ENCODE assay signal across 8 cellular contexts in the genomic region with DNA sequence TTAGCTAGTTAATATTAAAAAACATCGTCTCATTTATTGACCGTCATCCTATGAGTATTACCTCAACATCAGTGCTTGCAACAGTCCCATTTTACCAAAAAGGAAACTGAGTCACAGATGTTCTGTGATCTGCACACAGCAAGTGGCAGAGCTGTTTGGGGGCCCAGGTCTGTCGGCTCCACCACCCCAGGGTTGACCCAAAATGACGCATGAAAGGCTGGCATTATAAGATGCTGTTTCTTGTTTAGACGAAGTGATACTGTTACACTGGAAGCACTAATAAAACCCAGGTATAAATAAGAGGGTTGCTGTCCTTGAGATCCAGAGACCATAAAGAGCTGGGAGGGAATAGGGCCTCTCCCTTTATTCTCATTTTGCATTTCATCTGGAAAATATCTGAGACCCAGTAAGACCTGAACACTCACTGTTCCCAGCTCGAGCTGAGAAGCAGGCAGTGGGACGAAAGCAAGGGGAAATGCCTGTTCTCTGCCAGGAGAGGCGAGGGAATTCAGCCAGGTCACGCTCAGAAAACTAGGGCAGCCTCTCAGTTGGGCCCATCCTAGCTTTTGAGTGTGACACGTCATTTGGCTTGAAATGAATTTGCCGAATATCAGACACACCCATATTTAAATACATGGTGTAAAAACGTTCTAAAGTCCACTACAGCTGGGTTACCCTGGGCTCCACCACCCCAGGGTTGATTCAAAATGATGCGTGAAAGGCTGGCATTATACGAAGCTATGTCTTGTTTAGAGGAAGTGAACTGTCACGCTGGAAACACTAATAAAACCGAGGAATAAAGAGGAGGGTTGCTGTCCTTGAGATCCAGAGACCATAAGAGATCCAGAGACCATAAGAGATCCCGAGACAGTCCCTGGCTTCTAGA. TPM values are rescaled to one million over a fixed set of nuclear protein-coding genes. Genes with fewer than 3 reads are reported as not detected.
DNase-seq lines count a peak whose midpoint lies in the region; ATAC-seq and TF ChIP-seq lines count a peak whose summit lies in the region.

No MANE protein-coding gene starts in this region.

- H3K4me3 Mint-ChIP-seq in T-helper 2 cell treated with Interferon-gamma antibody and Interleukin-4, amounts not matched to agents 5 μg/mL and 100 μg/mL, for 36 hours = peak overlapping the region; percentile 58
- H3K4me3 Mint-ChIP-seq in activated T-helper 1 cell treated with anti-CD3 and anti-CD28 coated beads, Interleukin-12 subunit alpha, Interleukin-12 subunit beta, Interleukin-2, Interleukin-4 antibody, amounts not matched to agents 30 ng/mL and 10 ng/mL and 1 ng/mL, durations not matched to agents 14 hours and 24 hours and 36 hours = peak overlapping the region; percentile 56
- peak overlapping the region; percentile 98 for H3K4me3 Mint-ChIP-seq in stimulated activated effector memory CD8-positive, alpha-beta T cell treated with anti-CD3 and anti-CD28 coated beads, Interleukin-12 subunit alpha, Interleukin-12 subunit beta, amount 100 ng/mL, for 72 hours

- no peak for TF ChIP-seq CTCF in hepatocyte (IDR thresholded peaks at IDR 0.05; ENCODE audit: poor library complexity)
- no peak for TF ChIP-seq CTCF in GM10266 (IDR thresholded peaks at IDR 0.05; ENCODE audit: control insufficient read depth, insufficient read depth, low read depth, missing control alignments)

- ATAC-seq in stimulated activated effector memory CD8-positive, alpha-beta T cell treated with anti-CD3 and anti-CD28 coated beads, Interleukin-12 subunit alpha, Interleukin-12 subunit beta, amount 100 ng/mL, for 72 hours = no peak

- H3K36me3 Mint-ChIP-seq in T-helper 2 cell treated with Interferon-gamma antibody and Interleukin-4, amounts not matched to agents 5 μg/mL and 100 μg/mL, for 36 hours (ENCODE audit: low read depth) = peaks cover 28% of the 10 kb centered on the region
- peaks cover 28% of the 10 kb centered on the region for H3K36me3 Mint-ChIP-seq in activated T-helper 1 cell treated with anti-CD3 and anti-CD28 coated beads, Interleukin-12 subunit alpha, Interleukin-12 subunit beta, Interleukin-2, Interleukin-4 antibody, amounts not matched to agents 30 ng/mL and 10 ng/mL and 1 ng/mL, durations not matched to agents 14 hours and 24 hours and 36 hours (ENCODE audit: low read depth)
- peaks cover 55% of the 10 kb centered on the region for H3K36me3 Mint-ChIP-seq in stimulated activated effector memory CD8-positive, alpha-beta T cell treated with anti-CD3 and anti-CD28 coated beads, Interleukin-12 subunit alpha, Interleukin-12 subunit beta, amount 100 ng/mL, for 72 hours

- H3K27ac Mint-ChIP-seq in T-helper 2 cell treated with Interferon-gamma antibody and Interleukin-4, amounts not matched to agents 5 μg/mL and 100 μg/mL, for 36 hours = peak overlapping the region; percentile 34
- peak overlapping the region; percentile 52 for H3K27ac Mint-ChIP-seq in activated T-helper 1 cell treated with anti-CD3 and anti-CD28 coated beads, Interleukin-12 subunit alpha, Interleukin-12 subunit beta, Interleukin-2, Interleukin-4 antibody, amounts not matched to agents 30 ng/mL and 10 ng/mL and 1 ng/mL, durations not matched to agents 14 hours and 24 hours and 36 hours
- H3K27ac Mint-ChIP-seq in stimulated activated effector memory CD8-positive, alpha-beta T cell treated with anti-CD3 and anti-CD28 coated beads, Interleukin-12 subunit alpha, Interleukin-12 subunit beta, amount 100 ng/mL, for 72 hours = peak overlapping the region; percentile 61

- peak overlapping the region; percentile 87 for H3K27ac ChIP-seq in hepatocyte

- H3K4me2 ChIP-seq in hepatocyte = peak overlapping the region; percentile 93

- DNase-seq in T-helper 2 cell treated with Interferon-gamma antibody and Interleukin-4, amounts not matched to agents 5 μg/mL and 100 μg/mL, for 36 hours (ENCODE audit: low spot score) = no peak
- DNase-seq in T-helper 2 cell (no peak), hepatocyte (ENCODE audit: low spot score) (no peak), NCI-H2196 treated with DMSO at 0.1 percent for 48 hours (lab: John Stamatoyannopoulos, UW; ENCODE audit: unreplicated experiment) (no peak), NCI-H1092 treated with DMSO at 0.1 percent for 48 hours (lab: John Stamatoyannopoulos, UW) (no peak), GM10266 (ENCODE audit: extremely low spot score) (no peak)
- DNase-seq in activated T-helper 1 cell treated with anti-CD3 and anti-CD28 coated beads, Interleukin-12 subunit alpha, Interleukin-12 subunit beta, Interleukin-2, Interleukin-4 antibody, amounts not matched to agents 30 ng/mL and 10 ng/mL and 1 ng/mL, durations not matched to agents 14 hours and 24 hours and 36 hours (ENCODE audit: low spot score) = no peak
- DNase-seq in stimulated activated effector memory CD8-positive, alpha-beta T cell treated with anti-CD3 and anti-CD28 coated beads, Interleukin-12 subunit alpha, Interleukin-12 subunit beta, amount 100 ng/mL, for 72 hours (ENCODE audit: low spot score in 2 of 2) = no peak

- H4K20me1 ChIP-seq in hepatocyte (ENCODE audit: insufficient read depth, poor library complexity, severe bottlenecking) = no peaks in the 10 kb centered on the region

- H3K9me3 Mint-ChIP-seq in T-helper 2 cell treated with Interferon-gamma antibody and Interleukin-4, amounts not matched to agents 5 μg/mL and 100 μg/mL, for 36 hours = peaks cover 4% of the 10 kb centered on the region
- peaks cover 3% of the 10 kb centered on the region for H3K9me3 Mint-ChIP-seq in activated T-helper 1 cell treated with anti-CD3 and anti-CD28 coated beads, Interleukin-12 subunit alpha, Interleukin-12 subunit beta, Interleukin-2, Interleukin-4 antibody, amounts not matched to agents 30 ng/mL and 10 ng/mL and 1 ng/mL, durations not matched to agents 14 hours and 24 hours and 36 hours
- H3K9me3 Mint-ChIP-seq in stimulated activated effector memory CD8-positive, alpha-beta T cell treated with anti-CD3 and anti-CD28 coated beads, Interleukin-12 subunit alpha, Interleukin-12 subunit beta, amount 100 ng/mL, for 72 hours = no peaks in the 10 kb centered on the region

- 69% methylated on average over 17 of the region's 17 CpGs for WGBS in hepatocyte (ENCODE audit: low lambda C conversion rate, missing lambda C conversion rate)

- intact Hi-C loops in activated T-helper 1 cell treated with anti-CD3 and anti-CD28 coated beads, Interleukin-12 subunit alpha, Interleukin-12 subunit beta, Interleukin-2, Interleukin-4 antibody, amounts not matched to agents 30 ng/mL and 10 ng/mL and 1 ng/mL, durations not matched to agents 14 hours and 24 hours and 36 hours (cut with micrococcal nuclease) = loop anchor here (5.0 to 10.0 kb wide), 3 partner anchors 612 to 1420 kb away; partner anchors contain the start of genes ARMC2 and CDC40

- no peaks in the 10 kb centered on the region for H3K27me3 ChIP-seq in hepatocyte

- H3K27me3 Mint-ChIP-seq in T-helper 2 cell treated with Interferon-gamma antibody and Interleukin-4, amounts not matched to agents 5 μg/mL and 100 μg/mL, for 36 hours (ENCODE audit: low read depth) = no peaks in the 10 kb centered on the region
- H3K27me3 Mint-ChIP-seq in activated T-helper 1 cell treated with anti-CD3 and anti-CD28 coated beads, Interleukin-12 subunit alpha, Interleukin-12 subunit beta, Interleukin-2, Interleukin-4 antibody, amounts not matched to agents 30 ng/mL and 10 ng/mL and 1 ng/mL, durations not matched to agents 14 hours and 24 hours and 36 hours (ENCODE audit: insufficient read depth) = no peaks in the 10 kb centered on the region

- no peaks in the 10 kb centered on the region for H3K9me3 ChIP-seq in hepatocyte (ENCODE audit: low read depth)

- peak overlapping the region; percentile 98 for H2AFZ ChIP-seq in hepatocyte

- no peaks in the 10 kb centered on the region for H3K9me2 ChIP-seq in hepatocyte (replicated peaks; ENCODE audit: insufficient read depth)

- H3K4me1 Mint-ChIP-seq in T-helper 2 cell treated with Interferon-gamma antibody and Interleukin-4, amounts not matched to agents 5 μg/mL and 100 μg/mL, for 36 hours (ENCODE audit: low read depth) = peaks cover 56% of the 10 kb centered on the region
- H3K4me1 Mint-ChIP-seq in activated T-helper 1 cell treated with anti-CD3 and anti-CD28 coated beads, Interleukin-12 subunit alpha, Interleukin-12 subunit beta, Interleukin-2, Interleukin-4 antibody, amounts not matched to agents 30 ng/mL and 10 ng/mL and 1 ng/mL, durations not matched to agents 14 hours and 24 hours and 36 hours (ENCODE audit: low read depth) = peaks cover 60% of the 10 kb centered on the region
- H3K4me1 Mint-ChIP-seq in stimulated activated effector memory CD8-positive, alpha-beta T cell treated with anti-CD3 and anti-CD28 coated beads, Interleukin-12 subunit alpha, Interleukin-12 subunit beta, amount 100 ng/mL, for 72 hours = peaks cover 56% of the 10 kb centered on the region

- H3K4me1 ChIP-seq in hepatocyte (ENCODE audit: insufficient read depth) = peaks cover 10% of the 10 kb centered on the region

- no peak overlapping the region for H3K4me3 ChIP-seq in hepatocyte

- H3K79me2 ChIP-seq in hepatocyte = peaks cover 6% of the 10 kb centered on the region

- no peaks in the 10 kb centered on the region for H3K36me3 ChIP-seq in hepatocyte (replicated peaks; ENCODE audit: insufficient read depth, low read depth)

RNA-seq across cellular contexts. Expression of gene MICAL1, which starts 1.4 kb away (rescaled TPM):
- total RNA-seq in activated T-helper 1 cell treated with anti-CD3 and anti-CD28 coated beads, Interleukin-12 subunit alpha, Interleukin-12 subunit beta, Interleukin-2, Interleukin-4 antibody, amounts not matched to agents 30 ng/mL and 10 ng/mL and 1 ng/mL, durations not matched to agents 14 hours and 24 hours and 36 hours = 40.8 and 47.1 TPM in 2 replicates
- total RNA-seq in hepatocyte = 38.2 and 46.5 TPM in 2 replicates
- polyA plus RNA-seq in hepatocyte = 51.2 and 52.7 TPM in 2 replicates

RNA-seq across cellular contexts. Expression of gene SMPD2, which starts 16.4 kb away (rescaled TPM):
- total RNA-seq in activated T-helper 1 cell treated with anti-CD3 and anti-CD28 coated beads, Interleukin-12 subunit alpha, Interleukin-12 subunit beta, Interleukin-2, Interleukin-4 antibody, amounts not matched to agents 30 ng/mL and 10 ng/mL and 1 ng/mL, durations not matched to agents 14 hours and 24 hours and 36 hours = 18.5 and 19.1 TPM in 2 replicates
- total RNA-seq in hepatocyte = 9.3 and 15.3 TPM in 2 replicates
- 19.2 and 25.1 TPM in 2 replicates for polyA plus RNA-seq in hepatocyte

RNA-seq across cellular contexts. Expression of gene PPIL6, which starts 16.5 kb away (rescaled TPM):
- 0.13 and 0.29 TPM in 2 replicates for total RNA-seq in activated T-helper 1 cell treated with anti-CD3 and anti-CD28 coated beads, Interleukin-12 subunit alpha, Interleukin-12 subunit beta, Interleukin-2, Interleukin-4 antibody, amounts not matched to agents 30 ng/mL and 10 ng/mL and 1 ng/mL, durations not matched to agents 14 hours and 24 hours and 36 hours
- total RNA-seq in hepatocyte = 2.2 and 2.6 TPM in 2 replicates
- 2.9 and 3.8 TPM in 2 replicates for polyA plus RNA-seq in hepatocyte

RNA-seq across cellular contexts. Expression of gene ZBTB24, which starts 26.1 kb away (rescaled TPM):
- total RNA-seq in activated T-helper 1 cell treated with anti-CD3 and anti-CD28 coated beads, Interleukin-12 subunit alpha, Interleukin-12 subunit beta, Interleukin-2, Interleukin-4 antibody, amounts not matched to agents 30 ng/mL and 10 ng/mL and 1 ng/mL, durations not matched to agents 14 hours and 24 hours and 36 hours = 19.5 and 20.8 TPM in 2 replicates
- 6.7 and 6.9 TPM in 2 replicates for total RNA-seq in hepatocyte
- polyA plus RNA-seq in hepatocyte = 2.5 and 3.8 TPM in 2 replicates
